In the genomic region with DNA sequence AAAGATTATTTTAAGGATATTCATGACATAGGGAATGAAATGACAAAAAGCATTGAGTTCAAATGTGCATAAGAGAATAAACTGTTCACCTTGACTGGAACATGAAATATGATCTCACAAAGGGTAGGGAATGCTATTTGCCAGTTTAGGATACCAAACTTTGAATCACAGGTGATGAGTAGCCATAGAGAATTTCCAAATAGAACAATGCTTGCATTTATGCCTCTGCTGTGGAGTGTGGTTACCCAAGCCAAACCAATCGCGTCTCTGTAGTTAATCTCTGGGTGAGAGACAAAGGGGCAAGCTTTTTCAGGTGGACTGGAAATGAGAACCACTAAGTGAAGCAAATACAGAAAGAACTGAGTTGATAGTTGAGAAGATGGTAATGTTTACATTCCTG, we compare ENCODE assay signal across 35 cellular contexts.
"Had no signal": no experiment of that assay in that cellular context is flagged by ENCODE, and none has a peak within 500 bp of the region (broad histone marks: within the 10 kb centered on the region; RNA-seq: fewer than 3 reads in every experiment).

No MANE protein-coding gene starts in this region.

- H3K27ac ChIP-seq: adrenal gland, body of pancreas, cardiac muscle cell, coronary artery, dorsolateral prefrontal cortex, esophagus squamous epithelium, gastroesophageal sphincter, heart right ventricle, WERI-Rb-1 had no signal

- ATAC-seq: activated CD4-positive, CD25-positive, alpha-beta regulatory T cell treated with anti-CD3 and anti-CD28 coated beads, Interleukin-2, amount 50 U/mL, for 24 hours; activated CD8-positive, alpha-beta T cell treated with anti-CD3 and anti-CD28 coated beads for 36 hours; activated naive CD8-positive, alpha-beta T cell treated with anti-CD3 and anti-CD28 coated beads, Interleukin-2, amount 50 U/mL, for 24 hours; activated T-cell treated with anti-CD3 and anti-CD28 coated beads, Interleukin-2, amount 50 U/mL, for 4 hours; body of pancreas; gastroesophageal sphincter; heart right ventricle; T-helper 17 cell had no signal

- H3K27me3 Mint-ChIP-seq: activated B cell treated with CpG ODN at 0.5 μM for 24 hours; activated CD8-positive, alpha-beta T cell treated with anti-CD3 and anti-CD28 coated beads for 36 hours; activated naive CD4-positive, alpha-beta T cell treated with anti-CD3 and anti-CD28 coated beads, Interleukin-2, amount 50 U/mL, for 24 hours; activated naive CD8-positive, alpha-beta T cell treated with anti-CD3 and anti-CD28 coated beads for 36 hours; activated naive CD8-positive, alpha-beta T cell treated with anti-CD3 and anti-CD28 coated beads, Interleukin-2, amount 50 U/mL, for 24 hours; dendritic cell treated with granulocyte-macrophage colony-stimulating factor and Interleukin-4, amounts not matched to agents 40 ng/mL and 50 ng/mL, for 4 days; T-helper 17 cell had no signal

- H3K4me3 Mint-ChIP-seq: activated B cell treated with CpG ODN at 0.5 μM for 24 hours; activated CD8-positive, alpha-beta T cell treated with anti-CD3 and anti-CD28 coated beads for 36 hours; activated naive CD4-positive, alpha-beta T cell treated with anti-CD3 and anti-CD28 coated beads for 36 hours; activated naive CD4-positive, alpha-beta T cell treated with anti-CD3 and anti-CD28 coated beads, Interleukin-2, amount 50 U/mL, for 24 hours; activated naive CD8-positive, alpha-beta T cell treated with anti-CD3 and anti-CD28 coated beads for 36 hours; activated naive CD8-positive, alpha-beta T cell treated with anti-CD3 and anti-CD28 coated beads, Interleukin-2, amount 50 U/mL, for 24 hours; activated T-cell treated with anti-CD3 and anti-CD28 coated beads, Interleukin-2, amount 50 U/mL, for 4 hours; dendritic cell treated with granulocyte-macrophage colony-stimulating factor and Interleukin-4, amounts not matched to agents 40 ng/mL and 50 ng/mL, for 4 days; endodermal cell; T-helper 17 cell; T-helper 2 cell treated with Interferon-gamma antibody and Interleukin-4, amounts not matched to agents 5 μg/mL and 100 μg/mL, for 36 hours had no signal

- H3K36me3 Mint-ChIP-seq: activated naive CD4-positive, alpha-beta T cell treated with anti-CD3 and anti-CD28 coated beads, Interleukin-2, amount 50 U/mL, for 24 hours; activated naive CD8-positive, alpha-beta T cell treated with anti-CD3 and anti-CD28 coated beads for 36 hours had no signal

- H3K27ac Mint-ChIP-seq: activated B cell treated with CpG ODN at 0.5 μM for 24 hours; activated CD8-positive, alpha-beta T cell treated with anti-CD3 and anti-CD28 coated beads for 36 hours; activated naive CD4-positive, alpha-beta T cell treated with anti-CD3 and anti-CD28 coated beads for 36 hours; activated naive CD4-positive, alpha-beta T cell treated with anti-CD3 and anti-CD28 coated beads, Interleukin-2, amount 50 U/mL, for 24 hours; activated naive CD8-positive, alpha-beta T cell treated with anti-CD3 and anti-CD28 coated beads for 36 hours; activated naive CD8-positive, alpha-beta T cell treated with anti-CD3 and anti-CD28 coated beads, Interleukin-2, amount 50 U/mL, for 24 hours; activated T-helper 2 cell treated with anti-CD3 and anti-CD28 coated beads, Interferon-gamma antibody, Interleukin-2, Interleukin-4, amounts not matched to agents 10 μg/mL and 5 μg/mL and 100 μg/mL, durations not matched to agents 14 hours and 24 hours and 36 hours; dendritic cell treated with granulocyte-macrophage colony-stimulating factor and Interleukin-4, amounts not matched to agents 40 ng/mL and 50 ng/mL, for 4 days; endodermal cell; T-helper 17 cell; T-helper 2 cell treated with Interferon-gamma antibody and Interleukin-4, amounts not matched to agents 5 μg/mL and 100 μg/mL, for 36 hours had no signal

- H3K4me1 ChIP-seq: adrenal gland, body of pancreas, esophagus squamous epithelium, gastroesophageal sphincter, heart right ventricle had no signal

- DNase-seq: activated B cell treated with CpG ODN at 0.5 μM for 24 hours; activated CD4-positive, alpha-beta T cell treated with anti-CD3 and anti-CD28 coated beads for 48 hours; activated CD4-positive, alpha-beta T cell treated with anti-CD3 and anti-CD28 coated beads, Interleukin-2, amount 50 U/mL, for 1 hour; activated CD4-positive, alpha-beta T cell treated with anti-CD3 and anti-CD28 coated beads, Interleukin-2, amount 50 U/mL, for 48 hours; activated CD8-positive, alpha-beta memory T cell treated with anti-CD3 and anti-CD28 coated beads for 24 hours; activated CD8-positive, alpha-beta T cell treated with anti-CD3 and anti-CD28 coated beads for 36 hours; activated effector memory CD4-positive, alpha-beta T cell treated with anti-CD3 and anti-CD28 coated beads, Interleukin-2, amount 50 U/mL, for 16 hours; activated naive CD4-positive, alpha-beta T cell treated with anti-CD3 and anti-CD28 coated beads for 36 hours; activated naive CD8-positive, alpha-beta T cell treated with anti-CD3 and anti-CD28 coated beads for 36 hours; activated naive CD8-positive, alpha-beta T cell treated with anti-CD3 and anti-CD28 coated beads, Interleukin-2, amount 50 U/mL, for 24 hours; activated T-cell treated with anti-CD3 and anti-CD28 coated beads, Interleukin-2, amount 50 U/mL, for 4 hours; adrenal gland; amygdala; aorta; body of pancreas; central memory CD4-positive, alpha-beta T cell; cerebellar nuclear complex; dorsolateral prefrontal cortex; effector memory CD4-positive, alpha-beta T cell; endodermal cell; esophagus squamous epithelium; foreskin melanocyte; heart right ventricle; T-helper 1 cell; T-helper 17 cell; T1000; WERI-Rb-1 had no signal

- H3K4me3 ChIP-seq: adrenal gland, body of pancreas, cardiac muscle cell, coronary artery, dorsolateral prefrontal cortex, esophagus squamous epithelium, gastroesophageal sphincter, heart right ventricle had no signal

- H3K9me3 Mint-ChIP-seq: activated naive CD8-positive, alpha-beta T cell treated with anti-CD3 and anti-CD28 coated beads, Interleukin-2, amount 50 U/mL, for 24 hours; dendritic cell treated with granulocyte-macrophage colony-stimulating factor and Interleukin-4, amounts not matched to agents 40 ng/mL and 50 ng/mL, for 4 days; endodermal cell had no signal

- H3K4me1 Mint-ChIP-seq: activated B cell treated with CpG ODN at 0.5 μM for 24 hours; activated naive CD4-positive, alpha-beta T cell treated with anti-CD3 and anti-CD28 coated beads, Interleukin-2, amount 50 U/mL, for 24 hours; activated naive CD8-positive, alpha-beta T cell treated with anti-CD3 and anti-CD28 coated beads for 36 hours; activated naive CD8-positive, alpha-beta T cell treated with anti-CD3 and anti-CD28 coated beads, Interleukin-2, amount 50 U/mL, for 24 hours; T-helper 17 cell had no signal

- H3K9me3 ChIP-seq: body of pancreas, esophagus squamous epithelium, gastroesophageal sphincter, heart right ventricle had no signal

- H3K27me3 ChIP-seq: adrenal gland, body of pancreas, cardiac muscle cell, dorsolateral prefrontal cortex, esophagus squamous epithelium, gastroesophageal sphincter, heart right ventricle had no signal

- H3K36me3 ChIP-seq: adrenal gland, cardiac muscle cell, esophagus squamous epithelium, gastroesophageal sphincter, heart right ventricle, WERI-Rb-1 had no signal
